1 cellular context compared by ENCODE assay signal in genomic region chr5:43483210-43484048, GRCh38.
TF ChIP-seq lines count a peak whose summit lies in the region.

A gene with protein sequence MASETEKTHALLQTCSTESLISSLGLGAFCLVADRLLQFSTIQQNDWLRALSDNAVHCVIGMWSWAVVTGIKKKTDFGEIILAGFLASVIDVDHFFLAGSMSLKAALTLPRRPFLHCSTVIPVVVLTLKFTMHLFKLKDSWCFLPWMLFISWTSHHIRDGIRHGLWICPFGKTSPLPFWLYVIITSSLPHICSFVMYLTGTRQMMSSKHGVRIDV (minus strand): TSS chr5:43483865. CDS start chr5:43453969, 29,896 bp downstream.

TF ChIP-seq in K562, 482 proteins besides CTCF, POLR2A, EP300 and RAD21 (continued from another document and continues in another):
- TF ChIP-seq ZNF511 (CRISPR knock-in tag; IDR thresholded peaks at IDR 0.05) (no peak; the same call in 1 of the 2 replicates), HNRNPUL1 (IDR thresholded peaks at IDR 0.05; ENCODE audit: low read length) (no peak), NFXL1 (CRISPR knock-in tag; IDR thresholded peaks at IDR 0.05) (no peak), ILK (tag; IDR thresholded peaks at IDR 0.05; ENCODE audit: borderline replicate concordance, low read depth) (no peak), NFE2 (IDR thresholded peaks at IDR 0.05; ENCODE audit: low read depth) (peak; percentile 19; the same call in 1 of the 2 replicates), ZNF778 (CRISPR knock-in tag; IDR thresholded peaks at IDR 0.05) (no peak), GTF2B (IDR thresholded peaks at IDR 0.05; ENCODE audit: extremely low read depth, insufficient read length) (peak; percentile 71), SP1 (CRISPR knock-in tag; IDR thresholded peaks at IDR 0.05) (peak; percentile 18; the same call in 1 of the 2 replicates), ETV6 (IDR thresholded peaks at IDR 0.05; ENCODE audit: borderline replicate concordance in 1 of 2, low read depth in 2 of 2, low read length in 1 of 2) (no peak), ETV6 (CRISPR knock-in tag; IDR thresholded peaks at IDR 0.05; ENCODE audit: borderline replicate concordance) (no peak), KLF10 (CRISPR knock-in tag; IDR thresholded peaks at IDR 0.05) (no peak), ELF1 (tag; IDR thresholded peaks at IDR 0.05) (peak; percentile 81), MEIS2 (IDR thresholded peaks at IDR 0.05; ENCODE audit: partially characterized antibody) (peak; percentile 40), NFE2L1 (tag; IDR thresholded peaks at IDR 0.05; ENCODE audit: borderline replicate concordance, low read depth) (no peak), ZFP36 (IDR thresholded peaks at IDR 0.05; ENCODE audit: low read depth, low read length, partially characterized antibody) (no peak), ZNF75A (CRISPR knock-in tag; IDR thresholded peaks at IDR 0.05) (no peak), SAP30 (IDR thresholded peaks at IDR 0.05; ENCODE audit: borderline replicate concordance, insufficient read depth, low read depth, low read length, poor library complexity, severe bottlenecking) (peak; percentile 58), ZNF143 (CRISPR knock-in tag; IDR thresholded peaks at IDR 0.05) (peak; percentile 79), ZNF212 (CRISPR knock-in tag; IDR thresholded peaks at IDR 0.05) (peak; percentile 28; the same call in 1 of the 2 replicates), LEF1 (IDR thresholded peaks at IDR 0.05) (no peak), RFX1 (IDR thresholded peaks at IDR 0.05) (no peak), ZNF274 (IDR thresholded peaks at IDR 0.05; ENCODE audit: borderline replicate concordance, low read depth, low read length) (no peak), ATF4 (CRISPR knock-in tag; IDR thresholded peaks at IDR 0.05) (peak; percentile 71), CHD2 (IDR thresholded peaks at IDR 0.05; ENCODE audit: low read depth, low read length) (0 out of 2 replicates have a peak, but pooled peaks have one; percentile 12), ZNF431 (CRISPR knock-in tag; IDR thresholded peaks at IDR 0.05) (peak; percentile 17), RNF2 (IDR thresholded peaks at IDR 0.05) (peak; percentile 81), E2F8 (IDR thresholded peaks at IDR 0.05; ENCODE audit: low read depth, partially characterized antibody) (no peak), PREB (CRISPR knock-in tag; IDR thresholded peaks at IDR 0.05) (peak; percentile 91; the same call in 1 of the 2 replicates), EGR1 (conservative IDR thresholded peaks at IDR 0.05) (peak; percentile 94), ZNF165 (CRISPR knock-in tag; IDR thresholded peaks at IDR 0.05; ENCODE audit: borderline replicate concordance) (no peak), CBFB (CRISPR knock-in tag; IDR thresholded peaks at IDR 0.05) (no peak), ZNF830 (CRISPR knock-in tag; IDR thresholded peaks at IDR 0.05) (peak; percentile 86), MYNN (IDR thresholded peaks at IDR 0.05) (no peak; the same call in 1 of the 2 replicates), MYNN (CRISPR knock-in tag; IDR thresholded peaks at IDR 0.05) (no peak), BCLAF1 (IDR thresholded peaks at IDR 0.05; ENCODE audit: borderline replicate concordance in 1 of 2, control insufficient read depth in 1 of 2, low read depth in 2 of 2, low read length in 1 of 2) (no peak; a peak in 1 of 4 replicates), TAF9B (IDR thresholded peaks at IDR 0.05; ENCODE audit: partially characterized antibody) (peak; percentile 93), NR4A1 (CRISPR knock-in tag; IDR thresholded peaks at IDR 0.05) (0 out of 2 replicates have a peak, but pooled peaks have one; percentile 69), NR4A1 (tag; IDR thresholded peaks at IDR 0.05) (no peak), HDAC1 (IDR thresholded peaks at IDR 0.05) (no peak; a peak in 2 of 4 replicates), ZC3H11A (IDR thresholded peaks at IDR 0.05; ENCODE audit: low read depth, low read length) (0 out of 2 replicates have a peak, but pooled peaks have one; percentile 12), CTCFL (IDR thresholded peaks at IDR 0.05; ENCODE audit: borderline replicate concordance, insufficient read depth, low read depth, low read length, poor library complexity, severe bottlenecking) (peak; percentile 27), SMAD4 (CRISPR knock-in tag; conservative IDR thresholded peaks at IDR 0.05) (peak; percentile 61; the same call in 1 of the 2 replicates)
- TF ChIP-seq, protein P1, sequence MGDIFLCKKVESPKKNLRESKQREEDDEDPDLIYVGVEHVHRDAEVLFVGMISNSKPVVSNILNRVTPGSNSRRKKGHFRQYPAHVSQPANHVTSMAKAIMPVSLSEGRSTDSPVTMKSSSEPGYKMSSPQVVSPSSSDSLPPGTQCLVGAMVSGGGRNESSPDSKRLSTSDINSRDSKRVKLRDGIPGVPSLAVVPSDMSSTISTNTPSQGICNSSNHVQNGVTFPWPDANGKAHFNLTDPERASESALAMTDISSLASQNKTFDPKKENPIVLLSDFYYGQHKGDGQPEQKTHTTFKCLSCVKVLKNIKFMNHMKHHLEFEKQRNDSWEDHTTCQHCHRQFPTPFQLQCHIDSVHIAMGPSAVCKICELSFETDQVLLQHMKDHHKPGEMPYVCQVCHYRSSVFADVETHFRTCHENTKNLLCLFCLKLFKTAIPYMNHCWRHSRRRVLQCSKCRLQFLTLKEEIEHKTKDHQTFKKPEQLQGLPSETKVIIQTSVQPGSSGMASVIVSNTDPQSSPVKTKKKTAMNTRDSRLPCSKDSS (IDR thresholded peaks at IDR 0.05; ENCODE audit: low read depth, partially characterized antibody) = no peak
- TF ChIP-seq, protein P2, sequence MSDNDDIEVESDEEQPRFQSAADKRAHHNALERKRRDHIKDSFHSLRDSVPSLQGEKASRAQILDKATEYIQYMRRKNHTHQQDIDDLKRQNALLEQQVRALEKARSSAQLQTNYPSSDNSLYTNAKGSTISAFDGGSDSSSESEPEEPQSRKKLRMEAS (CRISPR knock-in tag; IDR thresholded peaks at IDR 0.05) = peak; percentile 85
- TF ChIP-seq, protein P3, sequence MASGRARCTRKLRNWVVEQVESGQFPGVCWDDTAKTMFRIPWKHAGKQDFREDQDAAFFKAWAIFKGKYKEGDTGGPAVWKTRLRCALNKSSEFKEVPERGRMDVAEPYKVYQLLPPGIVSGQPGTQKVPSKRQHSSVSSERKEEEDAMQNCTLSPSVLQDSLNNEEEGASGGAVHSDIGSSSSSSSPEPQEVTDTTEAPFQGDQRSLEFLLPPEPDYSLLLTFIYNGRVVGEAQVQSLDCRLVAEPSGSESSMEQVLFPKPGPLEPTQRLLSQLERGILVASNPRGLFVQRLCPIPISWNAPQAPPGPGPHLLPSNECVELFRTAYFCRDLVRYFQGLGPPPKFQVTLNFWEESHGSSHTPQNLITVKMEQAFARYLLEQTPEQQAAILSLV (tag; IDR thresholded peaks at IDR 0.05) = peak; percentile 79
- TF ChIP-seq, protein P4, sequence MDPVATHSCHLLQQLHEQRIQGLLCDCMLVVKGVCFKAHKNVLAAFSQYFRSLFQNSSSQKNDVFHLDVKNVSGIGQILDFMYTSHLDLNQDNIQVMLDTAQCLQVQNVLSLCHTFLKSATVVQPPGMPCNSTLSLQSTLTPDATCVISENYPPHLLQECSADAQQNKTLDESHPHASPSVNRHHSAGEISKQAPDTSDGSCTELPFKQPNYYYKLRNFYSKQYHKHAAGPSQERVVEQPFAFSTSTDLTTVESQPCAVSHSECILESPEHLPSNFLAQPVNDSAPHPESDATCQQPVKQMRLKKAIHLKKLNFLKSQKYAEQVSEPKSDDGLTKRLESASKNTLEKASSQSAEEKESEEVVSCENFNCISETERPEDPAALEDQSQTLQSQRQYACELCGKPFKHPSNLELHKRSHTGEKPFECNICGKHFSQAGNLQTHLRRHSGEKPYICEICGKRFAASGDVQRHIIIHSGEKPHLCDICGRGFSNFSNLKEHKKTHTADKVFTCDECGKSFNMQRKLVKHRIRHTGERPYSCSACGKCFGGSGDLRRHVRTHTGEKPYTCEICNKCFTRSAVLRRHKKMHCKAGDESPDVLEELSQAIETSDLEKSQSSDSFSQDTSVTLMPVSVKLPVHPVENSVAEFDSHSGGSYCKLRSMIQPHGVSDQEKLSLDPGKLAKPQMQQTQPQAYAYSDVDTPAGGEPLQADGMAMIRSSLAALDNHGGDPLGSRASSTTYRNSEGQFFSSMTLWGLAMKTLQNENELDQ (CRISPR knock-in tag; IDR thresholded peaks at IDR 0.05; ENCODE audit: borderline replicate concordance) = no peak
- TF ChIP-seq, protein P5, sequence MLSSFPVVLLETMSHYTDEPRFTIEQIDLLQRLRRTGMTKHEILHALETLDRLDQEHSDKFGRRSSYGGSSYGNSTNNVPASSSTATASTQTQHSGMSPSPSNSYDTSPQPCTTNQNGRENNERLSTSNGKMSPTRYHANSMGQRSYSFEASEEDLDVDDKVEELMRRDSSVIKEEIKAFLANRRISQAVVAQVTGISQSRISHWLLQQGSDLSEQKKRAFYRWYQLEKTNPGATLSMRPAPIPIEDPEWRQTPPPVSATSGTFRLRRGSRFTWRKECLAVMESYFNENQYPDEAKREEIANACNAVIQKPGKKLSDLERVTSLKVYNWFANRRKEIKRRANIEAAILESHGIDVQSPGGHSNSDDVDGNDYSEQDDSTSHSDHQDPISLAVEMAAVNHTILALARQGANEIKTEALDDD (IDR thresholded peaks at IDR 0.05) = no peak
